In the genomic region with DNA sequence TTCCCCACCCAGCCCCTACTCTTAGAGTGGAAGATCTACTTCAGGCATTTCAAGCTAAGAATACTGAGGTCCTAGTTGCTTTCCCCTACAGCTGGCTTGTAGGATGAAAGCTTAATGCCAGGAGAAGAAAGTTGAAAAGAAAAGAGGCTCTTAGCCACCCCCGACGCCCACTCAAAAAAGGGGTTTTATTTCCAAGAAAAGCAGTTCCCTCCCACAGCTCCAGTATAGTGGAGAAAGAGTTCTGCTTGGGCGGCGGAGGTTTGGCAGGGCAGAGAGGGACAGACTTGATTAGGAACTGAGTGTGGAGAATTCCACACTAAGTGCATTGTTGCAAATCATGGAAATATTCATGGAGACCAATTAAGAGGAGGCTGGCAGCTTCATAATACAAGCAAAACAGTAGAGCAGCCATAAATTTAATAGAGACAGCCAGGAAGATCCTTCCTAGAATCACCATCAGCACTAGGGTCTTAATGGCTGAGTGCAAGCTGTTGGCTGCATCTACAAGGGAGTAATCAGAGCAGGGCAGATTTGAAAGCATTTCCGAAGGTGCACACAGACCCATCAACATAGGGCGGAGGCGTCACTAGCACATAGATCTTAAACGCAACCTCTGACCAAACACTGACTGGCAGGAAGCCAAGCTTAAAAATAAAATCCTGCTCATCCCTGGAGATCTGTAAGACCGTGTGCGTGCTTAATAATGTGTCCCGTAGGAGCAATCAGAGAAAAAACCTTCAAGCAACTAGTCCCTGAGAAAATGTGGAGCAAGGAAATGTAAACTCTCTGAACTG, we compare ENCODE assay signal across 17 cellular contexts.
DNase-seq lines count a peak whose midpoint lies in the region; TF ChIP-seq lines count a peak whose summit lies in the region.
"Had no signal": no experiment of that assay in that cellular context is flagged by ENCODE, and none has a peak within 500 bp of the region (broad histone marks: within the 10 kb centered on the region; RNA-seq: fewer than 3 reads in every experiment).

No MANE protein-coding gene starts in this region.

- H2AK5ac ChIP-seq in mesenchymal stem cell (ENCODE audit: low read length, severe bottlenecking), result no peak overlapping the region

- peaks cover 12% of the 10 kb centered on the region for H3K4me1 Mint-ChIP-seq in chondrocyte (ENCODE audit: low read depth)

- CTCF ChIA-PET in GM10248 (lab: Yijun Ruan, JAX), result interaction anchor here (1.2 kb wide), 1 partner anchor 41 kb away, joined by 3 read pairs; no protein-coding TSS in a partner anchor

- H3K36me3 ChIP-seq in mesenchymal stem cell (ENCODE audit: control insufficient read depth in 1 of 2, insufficient read depth in 2 of 2, low read depth in 1 of 2, low read length in 2 of 2) (no peaks in the 10 kb centered on the region), tibial nerve (no peaks in the 10 kb centered on the region)
- H3K36me3 ChIP-seq: colonic mucosa had no signal

- H3K18ac ChIP-seq in mesenchymal stem cell (ENCODE audit: low read depth in 1 of 2, low read length in 2 of 2), result no peak overlapping the region

- H3K4me2 ChIP-seq in mesenchymal stem cell (ENCODE audit: low read length, poor library complexity, severe bottlenecking), result no peak overlapping the region

- H3K27me3 Mint-ChIP-seq in chondrocyte (ENCODE audit: low read depth), result no peaks in the 10 kb centered on the region

- H3K27ac ChIP-seq in mesenchymal stem cell (ENCODE audit: low read length, poor library complexity, severe bottlenecking), result no peak overlapping the region
- no peak overlapping the region for H3K27ac ChIP-seq in tibial nerve
- H3K27ac ChIP-seq: colonic mucosa, parathyroid adenoma had no signal

- H3K79me1 ChIP-seq in mesenchymal stem cell (replicated peaks; ENCODE audit: low read length, poor library complexity, severe bottlenecking), result no peaks in the 10 kb centered on the region

- no peak overlapping the region for H2AFZ ChIP-seq in mesenchymal stem cell (ENCODE audit: low read depth, low read length)
- H2AFZ ChIP-seq: parathyroid adenoma had no signal

- no peak overlapping the region for H2BK5ac ChIP-seq in mesenchymal stem cell (ENCODE audit: low read depth, low read length, poor library complexity, severe bottlenecking)

- H3K4me1 ChIP-seq in mesenchymal stem cell (ENCODE audit: control insufficient read depth, insufficient read depth, low read depth, low read length) (no peaks in the 10 kb centered on the region), tibial nerve (no peaks in the 10 kb centered on the region)
- H3K4me1 ChIP-seq: colonic mucosa, parathyroid adenoma had no signal

- no peak overlapping the region for H4K91ac ChIP-seq in mesenchymal stem cell (ENCODE audit: low read length)

- no peak for TF ChIP-seq POLR2A in tibial nerve (IDR thresholded peaks at IDR 0.05)

- POLR2A ChIA-PET in GM10248 (lab: Yijun Ruan, JAX), result no interaction called here

- no peaks in the 10 kb centered on the region for H3K9me3 ChIP-seq in mesenchymal stem cell (ENCODE audit: control insufficient read depth, low read length)
- H3K9me3 ChIP-seq in tibial nerve, result peaks cover 0 to 9% (median 0%) of the 10 kb centered on the region in 4 donors
- H3K9me3 ChIP-seq: colonic mucosa had no signal

- H3K4ac ChIP-seq in mesenchymal stem cell (ENCODE audit: low read depth in 1 of 2, low read length in 2 of 2), result no peak overlapping the region

- no peak overlapping the region for H2BK12ac ChIP-seq in mesenchymal stem cell (ENCODE audit: low read length in 2 of 2)

- TF ChIP-seq EP300 in tibial nerve (IDR thresholded peaks at IDR 0.05), result no peak

- H3K4me3 Mint-ChIP-seq in chondrocyte (ENCODE audit: unreplicated experiment), result peak overlapping the region; percentile 21
- H3K4me3 Mint-ChIP-seq: activated CD8-positive, alpha-beta T cell treated with anti-CD3 and anti-CD28 coated beads, Interleukin-2, amount 10 ng/mL, durations not matched to agents 7 days and 5 days; activated T-helper 17 cell treated with anti-CD3 and anti-CD28 coated beads, Interleukin-2, amount 50 U/mL, for 72 hours; mesothelial cell of epicardium had no signal

- WGBS in mesenchymal stem cell, result 40% methylated on average over 9 of the region's 11 CpGs
- 38 to 43% methylated on average over 11 of the region's 11 CpGs for WGBS in tibial nerve, 2 donors

- H3K36me3 Mint-ChIP-seq in chondrocyte (ENCODE audit: low read depth), result peaks cover 4% of the 10 kb centered on the region
- H3K36me3 Mint-ChIP-seq: mesothelial cell of epicardium had no signal

- H2BK15ac ChIP-seq in mesenchymal stem cell (ENCODE audit: low read depth, poor library complexity, severe bottlenecking), result no peak overlapping the region

- H3K27me3 ChIP-seq in mesenchymal stem cell (ENCODE audit: control insufficient read depth in 1 of 2, insufficient read depth in 1 of 2, low read length in 2 of 2) (peaks cover 0 to 10% of the 10 kb centered on the region in 2 experiments), tibial nerve (no peaks in the 10 kb centered on the region)
- H3K27me3 ChIP-seq: colonic mucosa had no signal

- H3K14ac ChIP-seq in mesenchymal stem cell (ENCODE audit: low read length in 2 of 2), result no peak overlapping the region

- H3K9me3 Mint-ChIP-seq in chondrocyte (ENCODE audit: low read depth), result peaks cover 10% of the 10 kb centered on the region

- no peak overlapping the region for H3K9ac ChIP-seq in mesenchymal stem cell (ENCODE audit: low read length)
- H3K9ac ChIP-seq: parathyroid adenoma had no signal

- TF ChIP-seq CTCF in chondrocyte (IDR thresholded peaks at IDR 0.05) (no peak), GM10248 (IDR thresholded peaks at IDR 0.05; ENCODE audit: control extremely low read depth, extremely low read depth, low read depth, missing control alignments) (no peak), tibial nerve (IDR thresholded peaks at IDR 0.05) (no peak)

- H3K4me3 ChIP-seq in mesenchymal stem cell (ENCODE audit: insufficient read depth in 1 of 2, low read depth in 1 of 2, low read length in 2 of 2) (no peak overlapping the region), tibial nerve (no peak overlapping the region)
- H3K4me3 ChIP-seq: colonic mucosa, GM12878 had no signal

- no peak overlapping the region for H3K23ac ChIP-seq in mesenchymal stem cell (ENCODE audit: low read length in 2 of 2)

- no peak overlapping the region for H3K27ac Mint-ChIP-seq in chondrocyte (ENCODE audit: unreplicated experiment)
- H3K27ac Mint-ChIP-seq: activated CD8-positive, alpha-beta T cell treated with anti-CD3 and anti-CD28 coated beads, Interleukin-2, amount 10 ng/mL, durations not matched to agents 7 days and 5 days; activated T-helper 17 cell treated with anti-CD3 and anti-CD28 coated beads, Interleukin-2, amount 50 U/mL, for 72 hours; mesothelial cell of epicardium had no signal

- H2BK120ac ChIP-seq in mesenchymal stem cell (ENCODE audit: low read depth, low read length), result no peak overlapping the region

- H4K8ac ChIP-seq in mesenchymal stem cell (ENCODE audit: low read length), result no peak overlapping the region

- DNase-seq in DMS153 (lab: John Stamatoyannopoulos, UW) (peak; percentile 33), NCI-H146 treated with DMSO at 0.1 percent for 48 hours (lab: John Stamatoyannopoulos, UW; ENCODE audit: unreplicated experiment) (peak; percentile 29), chondrocyte (ENCODE audit: low spot score) (no peak), mesenchymal stem cell (peak; percentile 19), GM10248 (ENCODE audit: extremely low spot score) (no peak), NCI-H1048 (lab: John Stamatoyannopoulos, UW) (no peak), tibial nerve (ENCODE audit: low spot score in 2 of 2) (no peak), ecto neural progenitor cell (ENCODE audit: low spot score) (no peak)
- DNase-seq: activated CD8-positive, alpha-beta T cell treated with anti-CD3 and anti-CD28 coated beads, Interleukin-2, amount 10 ng/mL, durations not matched to agents 7 days and 5 days; AML-193; colonic mucosa; KG1; stimulated activated CD4-positive, alpha-beta T cell treated with anti-CD3 and anti-CD28 coated beads, Interleukin-12 subunit alpha, Interleukin-12 subunit beta, amount 100 ng/mL, for 4 hours had no signal

Comparison
In these comparisons a context has a peak if more than half of its experiments do, and no peak if none do; other contexts are left out.
1. DNase-seq: peak in DMS153 (single experiment), NCI-H146 treated with DMSO at 0.1 percent for 48 hours (single experiment) and mesenchymal stem cell (single experiment); none in chondrocyte (single experiment), GM10248 (single experiment), NCI-H1048 (single experiment), tibial nerve (0 of 2) and ecto neural progenitor cell (single experiment).